Comparison of ENCODE assay signal across 14 cellular contexts in genomic region chr2:144443837-144444236, GRCh38.
DNase-seq lines count a peak whose midpoint lies in the region; ATAC-seq and TF ChIP-seq lines count a peak whose summit lies in the region.
"Had no signal": no experiment of that assay in that cellular context is flagged by ENCODE, and none has a peak within 500 bp of the region (broad histone marks: within the 10 kb centered on the region; RNA-seq: fewer than 3 reads in every experiment).

No MANE protein-coding gene starts in this region.

- H3K27ac ChIP-seq in right atrium auricular region: peak overlapping the region; percentile 62 to 70
- peak overlapping the region; percentile 21 for H3K27ac ChIP-seq in osteoblast (ENCODE audit: low read depth, low read length)
- no peak overlapping the region for H3K27ac ChIP-seq in aorta (ENCODE audit: low read depth in 1 of 2, low read length in 2 of 2)
- H3K27ac ChIP-seq: WERI-Rb-1 had no signal

- intact Hi-C loops in CD14-positive monocyte (cut with micrococcal nuclease) (no loop called here), aorta (cut with DNase I) (no loop called here)

- H3K4me1 ChIP-seq in right atrium auricular region: peaks cover 0 to 68% of the 10 kb centered on the region in 2 donors
- H3K4me1 ChIP-seq in osteoblast (ENCODE audit: insufficient read depth, low read length): peaks cover 4% of the 10 kb centered on the region
- no peaks in the 10 kb centered on the region for H3K4me1 ChIP-seq in aorta (ENCODE audit: control insufficient read depth in 1 of 2, insufficient read depth in 2 of 2, low read length in 2 of 2)

- peaks cover 0 to 5% (median 0%) of the 10 kb centered on the region in 3 donors for H3K27me3 Mint-ChIP-seq in CD14-positive monocyte (ENCODE audit: low read depth in 3 of 3)
- H3K27me3 Mint-ChIP-seq: activated naive CD8-positive, alpha-beta T cell treated with anti-CD3 and anti-CD28 coated beads, Interleukin-2, amount 10 ng/mL, durations not matched to agents 7 days and 5 days had no signal

- no peaks in the 10 kb centered on the region for H3K27me3 ChIP-seq in right atrium auricular region
- no peaks in the 10 kb centered on the region for H3K27me3 ChIP-seq in osteoblast (ENCODE audit: insufficient read depth, low read length)
- no peaks in the 10 kb centered on the region for H3K27me3 ChIP-seq in aorta (ENCODE audit: control insufficient read depth in 1 of 2, insufficient read depth in 2 of 2, low read length in 1 of 2)

- WGBS in aorta, 2 donors: 18 to 32% methylated on average over 3 of the region's 3 CpGs

- peaks cover 58 to 69% of the 10 kb centered on the region in 2 donors for H3K36me3 Mint-ChIP-seq in CD14-positive monocyte

- no peaks in the 10 kb centered on the region for H4K20me1 ChIP-seq in osteoblast (ENCODE audit: insufficient read depth, low read length)

- H3K36me3 ChIP-seq in right atrium auricular region (no peaks in the 10 kb centered on the region), osteoblast (ENCODE audit: insufficient read depth, low read length) (no peaks in the 10 kb centered on the region), aorta (ENCODE audit: control insufficient read depth in 1 of 2, insufficient read depth in 2 of 2, low read length in 1 of 2) (no peaks in the 10 kb centered on the region)
- H3K36me3 ChIP-seq: WERI-Rb-1 had no signal

- peak overlapping the region; percentile 0 for H3K4me2 ChIP-seq in osteoblast (ENCODE audit: insufficient read depth, low read length)

- H3K4me1 Mint-ChIP-seq in CD14-positive monocyte: peaks cover 70% of the 10 kb centered on the region
- H3K4me1 Mint-ChIP-seq: activated naive CD8-positive, alpha-beta T cell treated with anti-CD3 and anti-CD28 coated beads, Interleukin-2, amount 10 ng/mL, durations not matched to agents 7 days and 5 days had no signal

- no peaks in the 10 kb centered on the region for H3K9me3 Mint-ChIP-seq in CD14-positive monocyte
- H3K9me3 Mint-ChIP-seq: activated naive CD8-positive, alpha-beta T cell treated with anti-CD3 and anti-CD28 coated beads, Interleukin-2, amount 10 ng/mL, durations not matched to agents 7 days and 5 days had no signal

- H3K9me3 ChIP-seq in right atrium auricular region (no peaks in the 10 kb centered on the region), osteoblast (ENCODE audit: low read depth, low read length) (no peaks in the 10 kb centered on the region), aorta (ENCODE audit: control insufficient read depth, low read length) (no peaks in the 10 kb centered on the region)

- H3K4me3 ChIP-seq in right atrium auricular region (peak overlapping the region in 1 of 2 donors; percentile 14), osteoblast (ENCODE audit: insufficient read depth, low read length) (no peak overlapping the region), aorta (ENCODE audit: low read length in 2 of 2) (no peak overlapping the region)
- H3K4me3 ChIP-seq: GM12878 had no signal

- no peak overlapping the region for H3K4me3 Mint-ChIP-seq in CD14-positive monocyte
- H3K4me3 Mint-ChIP-seq: activated naive CD8-positive, alpha-beta T cell treated with anti-CD3 and anti-CD28 coated beads, Interleukin-2, amount 10 ng/mL, durations not matched to agents 7 days and 5 days had no signal

- TF ChIP-seq CTCF in CD14-positive monocyte (IDR thresholded peaks at IDR 0.05): no peak
- no peak for TF ChIP-seq CTCF in right atrium auricular region (IDR thresholded peaks at IDR 0.05)
- TF ChIP-seq CTCF in osteoblast (IDR thresholded peaks at IDR 0.05; ENCODE audit: extremely low read depth, low read depth, low read length): no peak

- ATAC-seq in aorta (ENCODE audit: low FRiP score): no peak
- ATAC-seq: GM12878 had no signal

- peak overlapping the region; percentile 36 to 86 (median 72) for H3K27ac Mint-ChIP-seq in CD14-positive monocyte
- H3K27ac Mint-ChIP-seq: activated naive CD8-positive, alpha-beta T cell treated with anti-CD3 and anti-CD28 coated beads, Interleukin-2, amount 10 ng/mL, durations not matched to agents 7 days and 5 days; progenitor cell of endocrine pancreas had no signal

- DNase-seq in CD14-positive monocyte (ENCODE audit: low spot score) (no peak), amniotic epithelial cell (ENCODE audit: low read depth) (peak; percentile 51), right atrium auricular region (ENCODE audit: low spot score) (no peak), osteoblast (ENCODE audit: insufficient read length, low spot score, missing footprints) (no peak), HT-29 (ENCODE audit: low spot score) (no peak), NCI-H187 treated with DMSO at 0.1 percent for 48 hours (lab: John Stamatoyannopoulos, UW) (no peak), aorta (no peak), pons (ENCODE audit: low spot score) (no peak)
- DNase-seq: activated CD8-positive, alpha-beta memory T cell treated with anti-CD3 and anti-CD28 coated beads, Interleukin-2, amount 50 U/mL, for 4 hours; activated naive CD8-positive, alpha-beta T cell treated with anti-CD3 and anti-CD28 coated beads, Interleukin-2, amount 10 ng/mL, durations not matched to agents 7 days and 5 days; NCI-H2107; WERI-Rb-1 had no signal

- no peak overlapping the region for H2AFZ ChIP-seq in osteoblast (ENCODE audit: low read length)

- H3K79me2 ChIP-seq in osteoblast (ENCODE audit: insufficient read depth, low read length): peaks cover 93% of the 10 kb centered on the region

Comparison
In these comparisons a context has a peak if more than half of its experiments do, and no peak if none do; other contexts are left out.
1. H3K27ac ChIP-seq: peak in right atrium auricular region (2 of 2) and osteoblast (single experiment); none in aorta (0 of 2).